ENCODE assay signal across 1 cellular context in the genomic region with DNA sequence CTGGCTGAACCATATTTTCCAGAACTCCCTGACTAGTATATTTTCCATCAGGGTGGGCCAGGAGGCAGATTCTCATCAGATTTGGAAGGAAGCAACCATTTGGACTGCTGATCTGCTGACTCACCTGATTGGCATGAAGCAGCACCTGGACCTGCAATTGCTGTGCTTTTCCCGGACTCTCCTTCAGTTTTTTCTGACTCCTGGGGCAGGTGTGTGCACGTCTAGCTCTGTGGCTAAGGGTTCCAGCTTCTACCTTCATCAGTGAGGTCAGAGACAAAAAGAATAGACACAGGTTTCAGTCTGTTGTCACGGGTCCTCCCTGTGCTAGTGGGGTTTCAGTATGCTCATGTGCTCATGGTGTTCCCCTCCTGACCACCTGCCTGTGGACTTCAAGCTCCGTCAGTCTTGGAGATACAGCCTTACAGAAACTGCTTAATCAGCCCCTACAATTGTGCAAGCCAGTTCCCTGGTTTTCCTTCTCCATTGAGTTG.
TF ChIP-seq lines count a peak whose summit lies in the region.

No MANE protein-coding gene starts in this region.

TF ChIP-seq in HCT116, 20 proteins besides CTCF, POLR2A, EP300 and RAD21:
- TF ChIP-seq, protein P1, sequence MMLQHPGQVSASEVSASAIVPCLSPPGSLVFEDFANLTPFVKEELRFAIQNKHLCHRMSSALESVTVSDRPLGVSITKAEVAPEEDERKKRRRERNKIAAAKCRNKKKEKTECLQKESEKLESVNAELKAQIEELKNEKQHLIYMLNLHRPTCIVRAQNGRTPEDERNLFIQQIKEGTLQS (IDR thresholded peaks at IDR 0.05): no peak
- TF ChIP-seq FOSL1 (IDR thresholded peaks at IDR 0.05; ENCODE audit: low read depth): no peak
- TF ChIP-seq SIN3A (IDR thresholded peaks at IDR 0.05; ENCODE audit: low read depth): no peak
- TF ChIP-seq, protein P2, sequence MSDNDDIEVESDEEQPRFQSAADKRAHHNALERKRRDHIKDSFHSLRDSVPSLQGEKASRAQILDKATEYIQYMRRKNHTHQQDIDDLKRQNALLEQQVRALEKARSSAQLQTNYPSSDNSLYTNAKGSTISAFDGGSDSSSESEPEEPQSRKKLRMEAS (IDR thresholded peaks at IDR 0.05): no peak
- TF ChIP-seq SP1 (IDR thresholded peaks at IDR 0.05; ENCODE audit: low read depth): no peak
- TF ChIP-seq ZNF274 (IDR thresholded peaks at IDR 0.05; ENCODE audit: low read depth, low read length): no peak
- TF ChIP-seq JUND (IDR thresholded peaks at IDR 0.05): no peak
- TF ChIP-seq SRF (IDR thresholded peaks at IDR 0.05; ENCODE audit: low read depth): no peak
- no peak for TF ChIP-seq REST (IDR thresholded peaks at IDR 0.05; ENCODE audit: low read depth)
- no peak for TF ChIP-seq EZH2 (IDR thresholded peaks at IDR 0.05)
- no peak for TF ChIP-seq POLR2AphosphoS5 (IDR thresholded peaks at IDR 0.05; ENCODE audit: low read depth, low read length)
- no peak for TF ChIP-seq EZH2phosphoT487 (IDR thresholded peaks at IDR 0.05; ENCODE audit: borderline replicate concordance)
- TF ChIP-seq TCF7L2 (IDR thresholded peaks at IDR 0.05; ENCODE audit: borderline replicate concordance, extremely low read depth, insufficient read depth, insufficient read length): no peak
- no peak for TF ChIP-seq ELF1 (IDR thresholded peaks at IDR 0.05; ENCODE audit: borderline replicate concordance, low read depth)
